In the genomic region with DNA sequence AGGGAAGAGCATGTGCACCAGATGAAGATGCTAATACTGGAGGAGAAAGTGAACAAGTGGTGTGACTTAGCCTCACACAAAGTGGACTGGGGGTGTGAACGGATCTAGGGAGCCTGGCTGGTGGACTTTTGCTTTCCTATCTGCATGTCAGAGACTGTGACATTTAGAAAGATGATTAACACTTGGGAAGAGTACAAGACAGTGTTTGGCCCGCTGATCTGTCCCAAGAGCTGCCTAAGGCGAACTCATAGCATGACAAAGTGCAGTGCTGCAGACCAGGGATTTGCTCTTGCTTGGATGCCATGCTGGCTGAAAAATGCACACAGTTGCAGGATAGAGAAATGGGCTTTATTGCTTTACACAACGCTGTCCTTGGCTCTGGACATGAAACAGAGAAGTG, we compare ENCODE assay signal across 1 cellular context.
TF ChIP-seq lines count a peak whose summit lies in the region.

No MANE protein-coding gene starts in this region.

TF ChIP-seq in H1, 55 proteins besides CTCF, POLR2A, EP300 and RAD21 (continued from another document):
- TF ChIP-seq SP4 (IDR thresholded peaks at IDR 0.05; ENCODE audit: low read length) (no peak), FOSL1 (IDR thresholded peaks at IDR 0.05; ENCODE audit: insufficient read depth, low read depth, low read length) (no peak), NRF1 (IDR thresholded peaks at IDR 0.05; ENCODE audit: low read depth, low read length) (no peak), CEBPB (IDR thresholded peaks at IDR 0.05; ENCODE audit: low read depth, low read length) (no peak), USF2 (IDR thresholded peaks at IDR 0.05; ENCODE audit: low read length) (no peak), SAP30 (IDR thresholded peaks at IDR 0.05; ENCODE audit: insufficient read depth, insufficient replicate concordance, low read length) (no peak), PHF8 (conservative IDR thresholded peaks at IDR 0.05; ENCODE audit: low read depth, low read length) (no peak), HDAC6 (IDR thresholded peaks at IDR 0.05; ENCODE audit: low read depth, low read length) (no peak), CHD2 (IDR thresholded peaks at IDR 0.05; ENCODE audit: low read length) (no peak)
